23 cellular contexts compared by ENCODE assay signal in genomic region chr3:183914856-183915255, GRCh38. TPM values are rescaled to one million over a fixed set of nuclear protein-coding genes. Genes with fewer than 3 reads are reported as not detected.
DNase-seq lines count a peak whose midpoint lies in the region; ATAC-seq and TF ChIP-seq lines count a peak whose summit lies in the region.
"Had no signal": no experiment of that assay in that cellular context is flagged by ENCODE, and none has a peak within 500 bp of the region (broad histone marks: within the 10 kb centered on the region; RNA-seq: fewer than 3 reads in every experiment).

No MANE protein-coding gene starts in this region.

- no peaks in the 10 kb centered on the region for H3K9me3 ChIP-seq in PC-3 (ENCODE audit: low read length)
- H3K9me3 ChIP-seq: BE2C, HAP-1, MG63, Peyer's patch had no signal

- no peaks in the 10 kb centered on the region for H3F3A ChIP-seq in PC-3 (ENCODE audit: low read length, unreplicated experiment)

- TF ChIP-seq CTCF in GM06990 (IDR thresholded peaks at IDR 0.05; ENCODE audit: insufficient read depth, low read length, poor library complexity, severe bottlenecking), result no peak
- TF ChIP-seq CTCF in PC-3 (conservative IDR thresholded peaks at IDR 0.05; ENCODE audit: low read depth, low read length), result no peak
- no peak for TF ChIP-seq CTCF in neural crest cell (conservative IDR thresholded peaks at IDR 0.05)
- TF ChIP-seq CTCF in glutamatergic neuron (IDR thresholded peaks at IDR 0.05; ENCODE audit: partially characterized antibody, unreplicated experiment), result no peak

- H3K27ac ChIP-seq in PC-3 (ENCODE audit: low read length) (peak overlapping the region; percentile 81), epithelial cell of prostate (peak overlapping the region; percentile 53)
- H3K27ac ChIP-seq: 22Rv1, Peyer's patch, SK-N-MC had no signal

- H3K4me3 ChIP-seq in GM06990 (replicated peaks; ENCODE audit: low read depth, low read length) (peak overlapping the region; percentile 35), PC-3 (ENCODE audit: low read length) (no peak overlapping the region)
- H3K4me3 ChIP-seq: HAP-1, MG63, Peyer's patch, SK-N-MC had no signal

- no peaks in the 10 kb centered on the region for H3K9me2 ChIP-seq in PC-3 (replicated peaks; ENCODE audit: low read length)

- in situ Hi-C loops in ACHN (cut with HindIII; ENCODE audit: low pct_ligation_motif_present, low pct_unique_long_range_greater_than_20kb, low sequenced_read_pairs), result no loop called here

- peak overlapping the region; percentile 68 for H3K4me2 ChIP-seq in PC-3 (ENCODE audit: low read length)

- CTCF ChIA-PET in PC-3 (lab: Charles Lee), result no interaction called here
- CTCF ChIA-PET in activated naive CD4-positive, alpha-beta T cell treated with anti-CD3 and anti-CD28 coated beads for 36 hours (lab: Charles Lee), result no interaction called here

- no peaks in the 10 kb centered on the region for H3K79me2 ChIP-seq in PC-3 (ENCODE audit: low read length)

- H3K36me3 Mint-ChIP-seq in neural crest cell (ENCODE audit: low read depth) (no peaks in the 10 kb centered on the region), glutamatergic neuron (ENCODE audit: unreplicated experiment) (no peaks in the 10 kb centered on the region)
- no peaks in the 10 kb centered on the region for H3K36me3 Mint-ChIP-seq in activated naive CD4-positive, alpha-beta T cell treated with anti-CD3 and anti-CD28 coated beads for 36 hours (ENCODE audit: low read depth)

- no peaks in the 10 kb centered on the region for H3K36me3 ChIP-seq in GM06990 (ENCODE audit: control insufficient read depth, insufficient read depth, low read length)
- no peaks in the 10 kb centered on the region for H3K36me3 ChIP-seq in PC-3 (ENCODE audit: low read depth, low read length)
- H3K36me3 ChIP-seq: MG63 had no signal

- DNase-seq in GM06990 (ENCODE audit: extremely low read depth, insufficient read length) (no peak), PC-3 (no peak), epithelial cell of prostate (ENCODE audit: low read depth, low spot score) (no peak), neural crest cell (ENCODE audit: low read depth, low spot score) (no peak), ACHN (no peak), NCI-H1694 treated with DMSO at 0.1 percent for 48 hours (lab: John Stamatoyannopoulos, UW) (no peak), glutamatergic neuron (no peak)
- no peak for DNase-seq in activated naive CD4-positive, alpha-beta T cell treated with anti-CD3 and anti-CD28 coated beads for 36 hours
- DNase-seq: BE2C, Calu3, DMS79 treated with DMSO at 0.1 percent for 48 hours, GF-D8, HFFc6, IMR-90, KG1, MG63, NCI-H2029 treated with DMSO at 0.1 percent for 48 hours, NCI-H446 treated with DMSO at 0.1 percent for 48 hours, Peyer's patch, SIG-M5 had no signal

- H3K4me1 Mint-ChIP-seq in neural crest cell (no peaks in the 10 kb centered on the region), glutamatergic neuron (ENCODE audit: low read depth, unreplicated experiment) (peaks cover 1% of the 10 kb centered on the region)
- H3K4me1 Mint-ChIP-seq in activated naive CD4-positive, alpha-beta T cell treated with anti-CD3 and anti-CD28 coated beads for 36 hours (ENCODE audit: low read depth), result no peaks in the 10 kb centered on the region

- H4K20me1 ChIP-seq in PC-3 (ENCODE audit: low read length), result no peaks in the 10 kb centered on the region

- H3K27me3 ChIP-seq in GM06990 (replicated peaks; ENCODE audit: control insufficient read depth, insufficient read depth, low read length), result no peaks in the 10 kb centered on the region
- no peaks in the 10 kb centered on the region for H3K27me3 ChIP-seq in PC-3 (ENCODE audit: low read length)
- H3K27me3 ChIP-seq: BE2C, MG63, Peyer's patch had no signal

- H3K27ac Mint-ChIP-seq in neural crest cell (ENCODE audit: unreplicated experiment) (peak overlapping the region; percentile 92), glutamatergic neuron (ENCODE audit: unreplicated experiment) (no peak overlapping the region)
- H3K27ac Mint-ChIP-seq in activated naive CD4-positive, alpha-beta T cell treated with anti-CD3 and anti-CD28 coated beads for 36 hours, result no peak overlapping the region
- H3K27ac Mint-ChIP-seq: HFFc6 had no signal

- intact Hi-C loops in PC-3 (cut with micrococcal nuclease), result no loop called here
- intact Hi-C loops in activated naive CD4-positive, alpha-beta T cell treated with anti-CD3 and anti-CD28 coated beads for 36 hours (cut with micrococcal nuclease), result no loop called here

- H3K4me3 Mint-ChIP-seq in neural crest cell (no peak overlapping the region), glutamatergic neuron (ENCODE audit: unreplicated experiment) (no peak overlapping the region)
- H3K4me3 Mint-ChIP-seq in activated naive CD4-positive, alpha-beta T cell treated with anti-CD3 and anti-CD28 coated beads for 36 hours, result no peak overlapping the region
- H3K4me3 Mint-ChIP-seq: HFFc6 had no signal

- H3K27me3 Mint-ChIP-seq in neural crest cell (ENCODE audit: low read depth) (peaks cover 8% of the 10 kb centered on the region), glutamatergic neuron (ENCODE audit: unreplicated experiment) (peaks cover 6% of the 10 kb centered on the region)
- no peaks in the 10 kb centered on the region for H3K27me3 Mint-ChIP-seq in activated naive CD4-positive, alpha-beta T cell treated with anti-CD3 and anti-CD28 coated beads for 36 hours (ENCODE audit: low read depth)

- POLR2A ChIA-PET in PC-3 (lab: Charles Lee; ENCODE audit: unreplicated experiment), result no interaction called here

- BruUV-seq in PC-3 (replicated peaks; lab: Mats Ljungman, UMichigan), result no TSS peak

- peak overlapping the region; percentile 40; the same call in 1 of the 2 replicates for H3K9ac ChIP-seq in PC-3 (ENCODE audit: low read length)

- peaks cover 23% of the 10 kb centered on the region for H3K4me1 ChIP-seq in PC-3 (ENCODE audit: insufficient read depth, low read length)
- H3K4me1 ChIP-seq: BE2C, HAP-1, Peyer's patch had no signal

- H3K9me3 Mint-ChIP-seq in neural crest cell (no peaks in the 10 kb centered on the region), glutamatergic neuron (ENCODE audit: unreplicated experiment) (peaks cover 8% of the 10 kb centered on the region)
- H3K9me3 Mint-ChIP-seq in activated naive CD4-positive, alpha-beta T cell treated with anti-CD3 and anti-CD28 coated beads for 36 hours, result no peaks in the 10 kb centered on the region
- H3K9me3 Mint-ChIP-seq: HFFc6 had no signal

- ATAC-seq in PC-3, result no peak

- no peak overlapping the region for H2AFZ ChIP-seq in PC-3 (ENCODE audit: low read length)

RNA-seq across cellular contexts. Expression of gene PARL, which starts 30.2 kb away (rescaled TPM):
- 66.3 and 69.2 TPM in 2 replicates for total RNA-seq in PC-3 (2014; rRNA removed)
- total RNA-seq in neural crest cell, result 69.8 and 70.4 TPM in 2 replicates
- 10 to 100 TPM; 92.0 to 92.8 TPM for total RNA-seq in activated naive CD4-positive, alpha-beta T cell treated with anti-CD3 and anti-CD28 coated beads for 36 hours
- 58.5 TPM for total RNA-seq in glutamatergic neuron (ENCODE audit: unreplicated experiment)
